16 cellular contexts compared by ENCODE assay signal in genomic region chr12:59459966-59460365, GRCh38.
DNase-seq lines count a peak whose midpoint lies in the region; ATAC-seq and TF ChIP-seq lines count a peak whose summit lies in the region.
"Had no signal": no experiment of that assay in that cellular context is flagged by ENCODE, and none has a peak within 500 bp of the region (broad histone marks: within the 10 kb centered on the region; RNA-seq: fewer than 3 reads in every experiment).

No MANE protein-coding gene starts in this region.

- H3K36me3 Mint-ChIP-seq in activated T-cell treated with anti-CD3 and anti-CD28 coated beads, Interleukin-2, amount 50 U/mL, for 4 hours (ENCODE audit: insufficient read depth), result no peaks in the 10 kb centered on the region

- in situ Hi-C loops in mammary epithelial cell (cut with MboI; ENCODE audit: low sequenced_read_pairs in 2 of 2) (no loop called here), brain microvascular endothelial cell (cut with HindIII; ENCODE audit: low pct_ligation_motif_present, low sequenced_read_pairs) (no loop called here)

- H3K79me2 ChIP-seq in mammary epithelial cell (ENCODE audit: insufficient read depth, low read length), result no peaks in the 10 kb centered on the region

- H3K27me3 ChIP-seq in mammary epithelial cell (ENCODE audit: insufficient read depth, low read length) (no peaks in the 10 kb centered on the region), breast epithelium (no peaks in the 10 kb centered on the region), brain microvascular endothelial cell (replicated peaks) (no peaks in the 10 kb centered on the region), BE2C (no peaks in the 10 kb centered on the region)

- H3K4me2 ChIP-seq in mammary epithelial cell (ENCODE audit: insufficient read depth, low read depth, low read length), result peak overlapping the region; percentile 18
- H3K4me2 ChIP-seq: A549, smooth muscle cell had no signal

- H3K4me3 ChIP-seq in mammary epithelial cell (replicated peaks in 1 of 3; ENCODE audit: insufficient read depth in 1 of 3, low read depth in 2 of 3, low read length in 3 of 3), result no peak overlapping the region
- H3K4me3 ChIP-seq in breast epithelium, result no peak overlapping the region
- H3K4me3 ChIP-seq in brain microvascular endothelial cell (ENCODE audit: low read depth, low read length), result no peak overlapping the region
- H3K4me3 ChIP-seq in BE2C (ENCODE audit: low read depth, low read length), result no peak overlapping the region
- H3K4me3 ChIP-seq: A549, smooth muscle cell had no signal

- WGBS in mammary epithelial cell (ENCODE audit: low coverage, missing lambda C conversion rate), result 4% methylated on average over 3 of the region's 3 CpGs

- no peak overlapping the region for H3K4me3 Mint-ChIP-seq in activated T-cell treated with anti-CD3 and anti-CD28 coated beads, Interleukin-2, amount 50 U/mL, for 4 hours
- H3K4me3 Mint-ChIP-seq: endodermal cell, neural crest cell had no signal

- H3K27me3 Mint-ChIP-seq in activated T-cell treated with anti-CD3 and anti-CD28 coated beads, Interleukin-2, amount 50 U/mL, for 4 hours (ENCODE audit: low read depth), result peaks cover 3% of the 10 kb centered on the region

- H3K9me3 ChIP-seq in mammary epithelial cell (replicated peaks; ENCODE audit: insufficient read depth, low read length), result no peaks in the 10 kb centered on the region
- no peaks in the 10 kb centered on the region for H3K9me3 ChIP-seq in breast epithelium
- H3K9me3 ChIP-seq in BE2C, result no peaks in the 10 kb centered on the region
- H3K9me3 ChIP-seq: A549 had no signal

- no peaks in the 10 kb centered on the region for H3K9me3 Mint-ChIP-seq in activated T-cell treated with anti-CD3 and anti-CD28 coated beads, Interleukin-2, amount 50 U/mL, for 4 hours
- H3K9me3 Mint-ChIP-seq: endodermal cell had no signal

- intact Hi-C loops in mammary epithelial cell (cut with micrococcal nuclease), result loop anchor here (5.0 kb wide), 1 partner anchor 137 kb away; the partner anchor contains the start of gene SLC16A7
- intact Hi-C loops in breast epithelium (cut with DNase I; ENCODE audit: low total_unique reads), result no loop called here

- H3K36me3 ChIP-seq in mammary epithelial cell (ENCODE audit: insufficient read depth, low read length) (no peaks in the 10 kb centered on the region), breast epithelium (no peaks in the 10 kb centered on the region), brain microvascular endothelial cell (replicated peaks) (no peaks in the 10 kb centered on the region), BE2C (no peaks in the 10 kb centered on the region)

- DNase-seq in mammary epithelial cell (peak; percentile 37), breast epithelium (ENCODE audit: low spot score in 2 of 2) (no peak), brain microvascular endothelial cell (peak; percentile 20), inferior parietal cortex (ENCODE audit: extremely low spot score) (peak; percentile 4), BE2C (no peak)
- DNase-seq in effector CD8-positive, alpha-beta T cell (lab: John Stamatoyannopoulos, UW), result no peak
- DNase-seq in activated T-cell treated with anti-CD3 and anti-CD28 coated beads, Interleukin-2, amount 50 U/mL, for 4 hours, result no peak
- DNase-seq: activated CD8-positive, alpha-beta memory T cell treated with anti-CD3 and anti-CD28 coated beads for 24 hours; activated gamma-delta T cell; endodermal cell; hippocampal formation had no signal

- dilution Hi-C loops in mammary epithelial cell (cut with HindIII; ENCODE audit: low sequenced_read_pairs), result no loop called here

- BruUV-seq in mammary epithelial cell (replicated peaks; lab: Mats Ljungman, UMichigan), result no TSS peak

- ATAC-seq in GM18867 (IDR thresholded peaks at IDR 0.05; ENCODE audit: unreplicated experiment), result no peak
- no peak for ATAC-seq in activated T-cell treated with anti-CD3 and anti-CD28 coated beads, Interleukin-2, amount 50 U/mL, for 4 hours
- ATAC-seq: A549, HCT116 had no signal

- H2AFZ ChIP-seq in mammary epithelial cell (ENCODE audit: low read depth, low read length), result peak overlapping the region; percentile 83

- H3K27ac ChIP-seq in mammary epithelial cell (ENCODE audit: insufficient read depth, low read depth, low read length), result no peak overlapping the region
- H3K27ac ChIP-seq in breast epithelium, result no peak overlapping the region
- no peak overlapping the region for H3K27ac ChIP-seq in brain microvascular endothelial cell
- H3K27ac ChIP-seq: A549 had no signal

- TF ChIP-seq POLR2A in breast epithelium (IDR thresholded peaks at IDR 0.05), result no peak

- CTCF ChIA-PET in mammary epithelial cell (lab: Charles Lee; ENCODE audit: low non-redundant PET), result no interaction called here

- H3K9ac ChIP-seq in mammary epithelial cell (ENCODE audit: insufficient read depth, low read length), result no peak overlapping the region

- H3K4me1 ChIP-seq in mammary epithelial cell (ENCODE audit: insufficient read depth, low read length) (peaks cover 7% of the 10 kb centered on the region), breast epithelium (no peaks in the 10 kb centered on the region), BE2C (0 out of 2 replicates have a peak, but pooled peaks cover 3% of the 10 kb centered on the region)
- H3K4me1 ChIP-seq: A549 had no signal

- H3K4me1 Mint-ChIP-seq in activated T-cell treated with anti-CD3 and anti-CD28 coated beads, Interleukin-2, amount 50 U/mL, for 4 hours (ENCODE audit: low read depth), result no peaks in the 10 kb centered on the region
- H3K4me1 Mint-ChIP-seq: neural crest cell had no signal

- TF ChIP-seq CTCF in mammary epithelial cell (conservative IDR thresholded peaks at IDR 0.05 in 1 of 2, IDR thresholded peaks at IDR 0.05 in 1 of 2; ENCODE audit: extremely low read depth in 1 of 2, insufficient read depth in 1 of 2, low read depth in 1 of 2, low read length in 2 of 2) (no peak), breast epithelium (IDR thresholded peaks at IDR 0.05) (no peak), brain microvascular endothelial cell (IDR thresholded peaks at IDR 0.05; ENCODE audit: low read depth, low read length, missing control alignments) (no peak), BE2C (IDR thresholded peaks at IDR 0.05; ENCODE audit: low read depth, low read length) (no peak)

- H4K20me1 ChIP-seq in mammary epithelial cell (ENCODE audit: insufficient read depth, low read length), result no peaks in the 10 kb centered on the region

Comparison
In these comparisons a context has a peak if more than half of its experiments do, and no peak if none do; other contexts are left out.
1. DNase-seq: peak in mammary epithelial cell (single experiment), brain microvascular endothelial cell (single experiment) and inferior parietal cortex (single experiment); none in breast epithelium (0 of 2), effector CD8-positive, alpha-beta T cell (single experiment), activated T-cell treated with anti-CD3 and anti-CD28 coated beads, Interleukin-2, amount 50 U/mL, for 4 hours (single experiment) and BE2C (single experiment).